ENCODE assay signal across 8 cellular contexts in the genomic region with DNA sequence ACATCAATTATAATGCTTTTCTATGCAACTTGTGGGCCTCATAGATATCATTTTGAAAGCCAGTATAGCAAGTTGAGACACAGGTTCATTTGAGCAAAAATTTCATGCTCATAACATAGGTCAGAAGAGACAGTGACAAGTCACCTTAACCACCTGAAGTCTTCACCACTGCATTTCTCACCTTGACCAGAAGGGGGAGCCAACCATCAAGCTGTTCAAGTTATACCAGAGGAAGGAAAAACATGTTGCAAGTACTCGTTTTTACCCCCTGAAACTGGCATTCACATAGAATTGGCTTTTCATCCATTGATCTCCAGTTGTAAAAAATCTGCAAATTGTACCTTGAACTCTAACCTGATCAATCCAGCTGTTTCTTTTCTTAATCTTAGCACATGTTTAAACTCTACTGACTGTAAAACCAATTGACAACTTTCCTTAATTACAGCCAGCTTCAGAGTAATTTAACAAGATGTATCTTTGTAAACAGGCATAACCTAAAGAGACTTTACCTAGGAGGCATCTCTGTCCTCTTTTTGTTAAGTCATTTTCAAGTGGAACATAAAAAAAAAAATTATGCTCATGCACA.
DNase-seq lines count a peak whose midpoint lies in the region; ATAC-seq and TF ChIP-seq lines count a peak whose summit lies in the region.

No MANE protein-coding gene starts in this region.

- peak; percentile 89 for ATAC-seq in GM19035 (IDR thresholded peaks at IDR 0.05; ENCODE audit: unreplicated experiment)
- ATAC-seq in HG03520 (IDR thresholded peaks at IDR 0.05; ENCODE audit: unreplicated experiment), result peak; percentile 96
- ATAC-seq in stimulated activated naive CD8-positive, alpha-beta T cell treated with anti-CD3 and anti-CD28 coated beads, Interleukin-15, Interleukin-2, amounts not matched to agents 100 U/mL and 50 U/mL, for 24 hours, result peak; percentile 77

- H3K4me3 ChIP-seq in BLaER1 treated with 17β-estradiol and CSF1 and Interleukin-3, amounts not matched to agents 10 nM and 100 nM, result no peak overlapping the region

- no peaks in the 10 kb centered on the region for H3K27me3 ChIP-seq in BLaER1 treated with 17β-estradiol and CSF1 and Interleukin-3, amounts not matched to agents 10 nM and 100 nM

- H3K27ac ChIP-seq in BLaER1 treated with 17β-estradiol and CSF1 and Interleukin-3, amounts not matched to agents 10 nM and 100 nM, result peak overlapping the region in 6 of 11 experiments; percentile 34 to 61 (median 56); a peak in 9 of 22 replicates

- H3K9me3 Mint-ChIP-seq in nephron, result no peaks in the 10 kb centered on the region

- no peaks in the 10 kb centered on the region for H3K36me3 ChIP-seq in BLaER1 treated with 17β-estradiol and CSF1 and Interleukin-3, amounts not matched to agents 10 nM and 100 nM

- peak; percentile 76 for DNase-seq in NOMO-1 treated with DMSO at 0.1 percent for 48 hours (lab: John Stamatoyannopoulos, UW; ENCODE audit: unreplicated experiment)
- DNase-seq in activated CD8-positive, alpha-beta memory T cell treated with anti-CD3 and anti-CD28 coated beads, Interleukin-2, amount 50 U/mL, for 1 hour (ENCODE audit: extremely low read depth), result peak; percentile 44
- DNase-seq in erythroblast (lab: John Stamatoyannopoulos, UW), result peak; percentile 83 to 92
- peak; percentile 81 for DNase-seq in stimulated activated naive CD8-positive, alpha-beta T cell treated with anti-CD3 and anti-CD28 coated beads, Interleukin-15, Interleukin-2, amounts not matched to agents 100 U/mL and 50 U/mL, for 24 hours

- H3K36me3 Mint-ChIP-seq in nephron (ENCODE audit: low read depth), result no peaks in the 10 kb centered on the region

- peak; percentile 89 to 95 (median 92) for TF ChIP-seq CTCF in nephron (IDR thresholded peaks at IDR 0.05; ENCODE audit: unreplicated experiment in 3 of 3)

- H3K9me3 ChIP-seq in BLaER1 treated with 17β-estradiol and CSF1 and Interleukin-3, amounts not matched to agents 10 nM and 100 nM (replicated peaks in 1 of 11), result no peaks in the 10 kb centered on the region

- H3K9ac ChIP-seq in BLaER1 treated with 17β-estradiol and CSF1 and Interleukin-3, amounts not matched to agents 10 nM and 100 nM, result peak overlapping the region in 1 of 11 experiments; percentile 16; a peak in 1 of 22 replicates

- peak overlapping the region in 2 of 3 experiments; percentile 78 to 91 for H3K4me3 Mint-ChIP-seq in nephron

- peak overlapping the region; percentile 54 to 87 (median 83); a peak in 20 of 22 replicates for H3K4me2 ChIP-seq in BLaER1 treated with 17β-estradiol and CSF1 and Interleukin-3, amounts not matched to agents 10 nM and 100 nM

- TF ChIP-seq POLR2A in erythroblast (IDR thresholded peaks at IDR 0.05; ENCODE audit: low read length), result no peak

- H3K27ac Mint-ChIP-seq in nephron, result no peak overlapping the region

- H4K20me1 ChIP-seq in BLaER1 treated with 17β-estradiol and CSF1 and Interleukin-3, amounts not matched to agents 10 nM and 100 nM, result no peaks in the 10 kb centered on the region

- H3K4me1 Mint-ChIP-seq in nephron, result peaks cover 36% of the 10 kb centered on the region

- peaks cover 19 to 29% (median 27%) of the 10 kb centered on the region in 10 experiments for H3K4me1 ChIP-seq in BLaER1 treated with 17β-estradiol and CSF1 and Interleukin-3, amounts not matched to agents 10 nM and 100 nM

- no peaks in the 10 kb centered on the region for H3K27me3 Mint-ChIP-seq in nephron (ENCODE audit: low read depth)
